Comparison of ENCODE assay signal across 1 cellular context in genomic region chr2:230356084-230356483, GRCh38.
TF ChIP-seq lines count a peak whose summit lies in the region.

No MANE protein-coding gene starts in this region.

TF ChIP-seq in HepG2, 621 proteins besides CTCF, POLR2A, EP300 and RAD21 (continued from another document and continues in another):
- TF ChIP-seq ZNF362 (CRISPR knock-in tag; IDR thresholded peaks at IDR 0.05; ENCODE audit: borderline replicate concordance) = peak; percentile 19; the same call in 1 of the 2 replicates
- TF ChIP-seq CBFB (CRISPR knock-in tag; IDR thresholded peaks at IDR 0.05) = no peak
- no peak for TF ChIP-seq SIN3B (IDR thresholded peaks at IDR 0.05; ENCODE audit: low read length)
- TF ChIP-seq PRPF4 (IDR thresholded peaks at IDR 0.05; ENCODE audit: low read depth, low read length, poor library complexity, severe bottlenecking) = no peak
- TF ChIP-seq ZNF367 (CRISPR knock-in tag; IDR thresholded peaks at IDR 0.05; ENCODE audit: borderline replicate concordance) = no peak
- TF ChIP-seq ZBTB37 (CRISPR knock-in tag; IDR thresholded peaks at IDR 0.05) = no peak
- peak; percentile 21; the same call in 1 of the 2 replicates for TF ChIP-seq MED1 (CRISPR knock-in tag; IDR thresholded peaks at IDR 0.05)
- no peak for TF ChIP-seq NFYB (CRISPR knock-in tag; IDR thresholded peaks at IDR 0.05)
- TF ChIP-seq GTF2F1 (IDR thresholded peaks at IDR 0.05; ENCODE audit: low read length) = no peak
- TF ChIP-seq RFX3 (CRISPR knock-in tag; IDR thresholded peaks at IDR 0.05) = no peak
- TF ChIP-seq SUZ12 (IDR thresholded peaks at IDR 0.05; ENCODE audit: low read depth, low read length) = no peak
- no peak for TF ChIP-seq ZNF263 (CRISPR knock-in tag; IDR thresholded peaks at IDR 0.05)
- no peak for TF ChIP-seq ZNF44 (CRISPR knock-in tag; IDR thresholded peaks at IDR 0.05)
- TF ChIP-seq ZNF782 (CRISPR knock-in tag; IDR thresholded peaks at IDR 0.05; ENCODE audit: borderline replicate concordance) = no peak
- no peak for TF ChIP-seq MZF1 (CRISPR knock-in tag; IDR thresholded peaks at IDR 0.05; ENCODE audit: borderline replicate concordance)
- TF ChIP-seq ZEB1 (IDR thresholded peaks at IDR 0.05; ENCODE audit: insufficient replicate concordance, low read depth) = no peak
- TF ChIP-seq ZZZ3 (CRISPR knock-in tag; IDR thresholded peaks at IDR 0.05; ENCODE audit: borderline replicate concordance) = no peak
- TF ChIP-seq ZNF331 (CRISPR knock-in tag; IDR thresholded peaks at IDR 0.05) = peak; percentile 60; the same call in 1 of the 2 replicates
- TF ChIP-seq PPARG (CRISPR knock-in tag; conservative IDR thresholded peaks at IDR 0.05) = 0 out of 2 replicates have a peak, but pooled peaks have one; percentile 47
- TF ChIP-seq ZNF558 (CRISPR knock-in tag; IDR thresholded peaks at IDR 0.05; ENCODE audit: borderline replicate concordance) = no peak
- TF ChIP-seq HMG20A (CRISPR knock-in tag; IDR thresholded peaks at IDR 0.05; ENCODE audit: borderline replicate concordance) = no peak; the same call in 1 of the 2 replicates
- TF ChIP-seq, protein P1, sequence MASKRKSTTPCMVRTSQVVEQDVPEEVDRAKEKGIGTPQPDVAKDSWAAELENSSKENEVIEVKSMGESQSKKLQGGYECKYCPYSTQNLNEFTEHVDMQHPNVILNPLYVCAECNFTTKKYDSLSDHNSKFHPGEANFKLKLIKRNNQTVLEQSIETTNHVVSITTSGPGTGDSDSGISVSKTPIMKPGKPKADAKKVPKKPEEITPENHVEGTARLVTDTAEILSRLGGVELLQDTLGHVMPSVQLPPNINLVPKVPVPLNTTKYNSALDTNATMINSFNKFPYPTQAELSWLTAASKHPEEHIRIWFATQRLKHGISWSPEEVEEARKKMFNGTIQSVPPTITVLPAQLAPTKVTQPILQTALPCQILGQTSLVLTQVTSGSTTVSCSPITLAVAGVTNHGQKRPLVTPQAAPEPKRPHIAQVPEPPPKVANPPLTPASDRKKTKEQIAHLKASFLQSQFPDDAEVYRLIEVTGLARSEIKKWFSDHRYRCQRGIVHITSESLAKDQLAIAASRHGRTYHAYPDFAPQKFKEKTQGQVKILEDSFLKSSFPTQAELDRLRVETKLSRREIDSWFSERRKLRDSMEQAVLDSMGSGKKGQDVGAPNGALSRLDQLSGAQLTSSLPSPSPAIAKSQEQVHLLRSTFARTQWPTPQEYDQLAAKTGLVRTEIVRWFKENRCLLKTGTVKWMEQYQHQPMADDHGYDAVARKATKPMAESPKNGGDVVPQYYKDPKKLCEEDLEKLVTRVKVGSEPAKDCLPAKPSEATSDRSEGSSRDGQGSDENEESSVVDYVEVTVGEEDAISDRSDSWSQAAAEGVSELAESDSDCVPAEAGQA (IDR thresholded peaks at IDR 0.05; ENCODE audit: low read depth) = no peak
- TF ChIP-seq, protein P1 (CRISPR knock-in tag; IDR thresholded peaks at IDR 0.05; ENCODE audit: borderline replicate concordance) = no peak
- TF ChIP-seq MIER3 (CRISPR knock-in tag; IDR thresholded peaks at IDR 0.05; ENCODE audit: borderline replicate concordance) = no peak
- no peak for TF ChIP-seq RAD51 (IDR thresholded peaks at IDR 0.05; ENCODE audit: borderline replicate concordance)
- TF ChIP-seq ARID4A (CRISPR knock-in tag; IDR thresholded peaks at IDR 0.05; ENCODE audit: borderline replicate concordance) = no peak
- TF ChIP-seq CBX5 (CRISPR knock-in tag; IDR thresholded peaks at IDR 0.05; ENCODE audit: borderline replicate concordance) = no peak
- no peak for TF ChIP-seq MBNL3 (CRISPR knock-in tag; conservative IDR thresholded peaks at IDR 0.05)
- 0 out of 2 replicates have a peak, but pooled peaks have one; percentile 70 for TF ChIP-seq HOMEZ (CRISPR knock-in tag; IDR thresholded peaks at IDR 0.05; ENCODE audit: low read depth)
- no peak for TF ChIP-seq PAF1 (CRISPR knock-in tag; IDR thresholded peaks at IDR 0.05)
- TF ChIP-seq POGK (CRISPR knock-in tag; conservative IDR thresholded peaks at IDR 0.05) = 0 out of 2 replicates have a peak, but pooled peaks have one; percentile 35
- no peak for TF ChIP-seq ZNF484 (CRISPR knock-in tag; IDR thresholded peaks at IDR 0.05; ENCODE audit: borderline replicate concordance, low read depth)
- TF ChIP-seq HNF4A (CRISPR knock-in tag; IDR thresholded peaks at IDR 0.05) = peak; percentile 59
- no peak for TF ChIP-seq PHF5A (CRISPR knock-in tag; IDR thresholded peaks at IDR 0.05; ENCODE audit: low read depth, unreplicated experiment)
- TF ChIP-seq, protein P2, sequence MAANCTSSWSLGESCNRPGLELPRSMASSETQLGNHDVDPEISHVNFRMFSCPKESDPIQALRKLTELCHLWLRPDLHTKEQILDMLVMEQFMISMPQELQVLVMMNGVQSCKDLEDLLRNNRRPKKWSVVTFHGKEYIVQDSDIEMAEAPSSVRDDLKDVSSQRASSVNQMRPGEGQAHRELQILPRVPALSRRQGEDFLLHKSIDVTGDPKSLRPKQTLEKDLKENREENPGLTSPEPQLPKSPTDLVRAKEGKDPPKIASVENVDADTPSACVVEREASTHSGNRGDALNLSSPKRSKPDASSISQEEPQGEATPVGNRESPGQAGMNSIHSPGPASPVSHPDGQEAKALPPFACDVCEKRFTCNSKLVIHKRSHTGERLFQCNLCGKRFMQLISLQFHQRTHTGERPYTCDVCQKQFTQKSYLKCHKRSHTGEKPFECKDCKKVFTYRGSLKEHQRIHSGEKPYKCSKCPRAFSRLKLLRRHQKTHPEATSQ (CRISPR knock-in tag; IDR thresholded peaks at IDR 0.05; ENCODE audit: borderline replicate concordance) = no peak; the same call in 1 of the 2 replicates
- no peak for TF ChIP-seq ZNF709 (CRISPR knock-in tag; IDR thresholded peaks at IDR 0.05)
- no peak for TF ChIP-seq ZFY (CRISPR knock-in tag; IDR thresholded peaks at IDR 0.05)
- TF ChIP-seq KMT2B (CRISPR knock-in tag; IDR thresholded peaks at IDR 0.05) = no peak
- peak; percentile 97 for TF ChIP-seq ZNF652 (CRISPR knock-in tag; IDR thresholded peaks at IDR 0.05; ENCODE audit: borderline replicate concordance, low read depth)
- no peak for TF ChIP-seq ZNF761 (CRISPR knock-in tag; conservative IDR thresholded peaks at IDR 0.05)
- TF ChIP-seq ZNF691 (CRISPR knock-in tag; IDR thresholded peaks at IDR 0.05; ENCODE audit: borderline replicate concordance, low read depth) = no peak
- TF ChIP-seq, protein P3, sequence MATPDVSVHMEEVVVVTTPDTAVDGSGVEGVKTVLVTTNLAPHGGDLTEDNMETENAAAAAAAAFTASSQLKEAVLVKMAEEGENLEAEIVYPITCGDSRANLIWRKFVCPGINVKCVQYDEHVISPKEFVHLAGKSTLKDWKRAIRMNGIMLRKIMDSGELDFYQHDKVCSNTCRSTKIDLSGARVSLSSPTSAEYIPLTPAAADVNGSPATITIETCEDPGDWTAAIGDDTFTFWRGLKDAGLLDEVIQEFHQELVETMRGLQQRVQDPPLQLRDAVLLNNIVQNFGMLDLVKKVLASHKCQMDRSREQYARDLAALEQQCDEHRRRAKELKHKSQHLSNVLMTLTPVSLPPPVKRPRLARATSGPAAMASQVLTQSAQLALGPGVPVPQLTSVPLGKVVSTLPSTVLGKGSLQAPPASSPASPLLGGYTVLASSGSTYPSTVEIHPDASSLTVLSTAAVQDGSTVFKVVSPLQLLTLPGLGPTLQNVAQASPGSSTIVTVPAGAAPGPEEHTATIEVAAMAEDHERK (CRISPR knock-in tag; IDR thresholded peaks at IDR 0.05; ENCODE audit: low read depth) = no peak
- TF ChIP-seq JUN (CRISPR knock-in tag; IDR thresholded peaks at IDR 0.05) = no peak
- TF ChIP-seq EHMT2 (IDR thresholded peaks at IDR 0.05; ENCODE audit: borderline replicate concordance, low read depth, low read length) = peak; percentile 65; the same call in 1 of the 2 replicates
- TF ChIP-seq MED8 (CRISPR knock-in tag; IDR thresholded peaks at IDR 0.05; ENCODE audit: insufficient replicate concordance) = no peak
